Comparison of ENCODE assay signal across 9 cellular contexts in genomic region chr15:76341366-76342045, GRCh38. TPM values are rescaled to one million over a fixed set of nuclear protein-coding genes. Genes with fewer than 3 reads are reported as not detected.
DNase-seq lines count a peak whose midpoint lies in the region; ATAC-seq, FAIRE-seq and TF ChIP-seq lines count a peak whose summit lies in the region.
"Had no signal": no experiment of that assay in that cellular context is flagged by ENCODE, and none has a peak within 500 bp of the region (broad histone marks: within the 10 kb centered on the region; RNA-seq: fewer than 3 reads in every experiment).

No MANE protein-coding gene starts in this region.

- dilution Hi-C loops in mammary epithelial cell (cut with HindIII; ENCODE audit: low sequenced_read_pairs): no loop called here

- in situ Hi-C loops in mammary epithelial cell (cut with MboI; ENCODE audit: low sequenced_read_pairs in 2 of 2): no loop called here

- H3K4me2 ChIP-seq in mammary epithelial cell (ENCODE audit: insufficient read depth, low read depth, low read length): peak overlapping the region; percentile 57

- peaks cover 70% of the 10 kb centered on the region for H3K27me3 ChIP-seq in CD4-positive, alpha-beta memory T cell (ENCODE audit: insufficient read depth, low read length)
- H3K27me3 ChIP-seq in mammary epithelial cell (ENCODE audit: insufficient read depth, low read length): peaks cover 83% of the 10 kb centered on the region

- H3K9ac ChIP-seq in mammary epithelial cell (ENCODE audit: insufficient read depth, low read length): no peak overlapping the region

- FAIRE-seq in GM12892 (lab: Jason Lieb, UNC) (no peak), frontal cortex (lab: Jason Lieb, UNC) (no peak)

- no peak for TF ChIP-seq CTCF in mammary epithelial cell (conservative IDR thresholded peaks at IDR 0.05 in 1 of 2, IDR thresholded peaks at IDR 0.05 in 1 of 2; ENCODE audit: extremely low read depth in 1 of 2, insufficient read depth in 1 of 2, low read depth in 1 of 2, low read length in 2 of 2)
- no peak for TF ChIP-seq CTCF in nephron (IDR thresholded peaks at IDR 0.05; ENCODE audit: unreplicated experiment in 3 of 3)

- peaks cover 0 to 23% (median 5%) of the 10 kb centered on the region in 8 donors for H3K9me3 Mint-ChIP-seq in CD4-positive, alpha-beta memory T cell
- H3K9me3 Mint-ChIP-seq in nephron: peaks cover 2% of the 10 kb centered on the region

- H3K4me3 Mint-ChIP-seq in CD4-positive, alpha-beta memory T cell: peak overlapping the region; percentile 52 to 94 (median 82)
- peak overlapping the region; percentile 54 to 80 (median 57) for H3K4me3 Mint-ChIP-seq in nephron

- no peaks in the 10 kb centered on the region for H3K9me3 ChIP-seq in CD4-positive, alpha-beta memory T cell (ENCODE audit: control insufficient read depth in 1 of 2, low read length in 2 of 2)
- H3K9me3 ChIP-seq in mammary epithelial cell (replicated peaks; ENCODE audit: insufficient read depth, low read length): peaks cover 3% of the 10 kb centered on the region

- H3K27ac Mint-ChIP-seq in CD4-positive, alpha-beta memory T cell: peak overlapping the region in 2 of 7 donors; percentile 15 to 75
- H3K27ac Mint-ChIP-seq in nephron: no peak overlapping the region

- peaks cover 80% of the 10 kb centered on the region for H3K4me1 ChIP-seq in CD4-positive, alpha-beta memory T cell (ENCODE audit: insufficient read depth, low read length)
- peaks cover 30% of the 10 kb centered on the region for H3K4me1 ChIP-seq in mammary epithelial cell (ENCODE audit: insufficient read depth, low read length)

- intact Hi-C loops in CD4-positive, alpha-beta memory T cell (cut with micrococcal nuclease): no loop called here
- intact Hi-C loops in mammary epithelial cell (cut with micrococcal nuclease): no loop called here

- DNase-seq in CD4-positive, alpha-beta memory T cell: peak in 1 of 5 donors; percentile 28
- peak; percentile 27 for DNase-seq in HuH-7.5 (ENCODE audit: low spot score)
- no peak for DNase-seq in mammary epithelial cell
- no peak for DNase-seq in GM12892 (ENCODE audit: insufficient read length)
- no peak for DNase-seq in frontal cortex (ENCODE audit: low spot score in 2 of 2)
- DNase-seq: NCI-H2227 treated with DMSO at 0.1 percent for 48 hours had no signal

- ATAC-seq in HG03135 (IDR thresholded peaks at IDR 0.05; ENCODE audit: unreplicated experiment): no peak
- no peak for ATAC-seq in GM19324 (IDR thresholded peaks at IDR 0.05; ENCODE audit: low FRiP score, unreplicated experiment)

- H3K79me2 ChIP-seq in mammary epithelial cell (ENCODE audit: insufficient read depth, low read length): no peaks in the 10 kb centered on the region

- CTCF ChIA-PET in CD4-positive, alpha-beta memory T cell (lab: Charles Lee; ENCODE audit: partially characterized antibody): interaction anchor here (1.1 kb wide), 1 partner anchor 56 kb away, joined by 3 read pairs; no protein-coding TSS in a partner anchor
- CTCF ChIA-PET in mammary epithelial cell (lab: Charles Lee; ENCODE audit: low non-redundant PET): interaction anchor here (0.7 kb wide), 1 partner anchor 458 kb away, joined by 6 read pairs; no protein-coding TSS in a partner anchor

- no peak for TF ChIP-seq POLR2A in GM12892 (IDR thresholded peaks at IDR 0.05; ENCODE audit: low read depth, low read length)

- peak overlapping the region; percentile 36 for H2AFZ ChIP-seq in mammary epithelial cell (ENCODE audit: low read depth, low read length)

- peaks cover 66 to 67% of the 10 kb centered on the region in 2 donors for H3K27me3 Mint-ChIP-seq in CD4-positive, alpha-beta memory T cell
- H3K27me3 Mint-ChIP-seq in nephron (ENCODE audit: low read depth): peaks cover 92% of the 10 kb centered on the region

- 5% methylated on average over 13 of the region's 42 CpGs for WGBS in mammary epithelial cell (ENCODE audit: low coverage, missing lambda C conversion rate)

- H3K27ac ChIP-seq in CD4-positive, alpha-beta memory T cell (ENCODE audit: low read depth, low read length): no peak overlapping the region
- H3K27ac ChIP-seq in mammary epithelial cell (ENCODE audit: insufficient read depth, low read depth, low read length): no peak overlapping the region

- peak overlapping the region in 1 of 2 donors; percentile 56 for H3K4me3 ChIP-seq in CD4-positive, alpha-beta memory T cell (ENCODE audit: low read length in 2 of 2)
- H3K4me3 ChIP-seq in mammary epithelial cell (replicated peaks in 1 of 3; ENCODE audit: insufficient read depth in 1 of 3, low read depth in 2 of 3, low read length in 3 of 3): peak overlapping the region in 1 of 3 experiments; percentile 4

- H4K20me1 ChIP-seq in mammary epithelial cell (ENCODE audit: insufficient read depth, low read length): peaks cover 3% of the 10 kb centered on the region

- BruUV-seq in mammary epithelial cell (replicated peaks; lab: Mats Ljungman, UMichigan): no TSS peak

- peaks cover 2 to 5% of the 10 kb centered on the region in 2 donors for H3K36me3 Mint-ChIP-seq in CD4-positive, alpha-beta memory T cell
- no peaks in the 10 kb centered on the region for H3K36me3 Mint-ChIP-seq in nephron (ENCODE audit: low read depth)

- POLR2A ChIA-PET in CD4-positive, alpha-beta memory T cell (lab: Charles Lee; ENCODE audit: partially characterized antibody): no interaction called here

- peaks cover 39 to 70% (median 50%) of the 10 kb centered on the region in 4 donors for H3K4me1 Mint-ChIP-seq in CD4-positive, alpha-beta memory T cell
- H3K4me1 Mint-ChIP-seq in nephron: peaks cover 44% of the 10 kb centered on the region

- H3K36me3 ChIP-seq in CD4-positive, alpha-beta memory T cell (ENCODE audit: insufficient read depth, low read length): no peaks in the 10 kb centered on the region
- no peaks in the 10 kb centered on the region for H3K36me3 ChIP-seq in mammary epithelial cell (ENCODE audit: insufficient read depth, low read length)

RNA-seq across cellular contexts. Expression of gene ISL2, which starts 4.9 kb away (rescaled TPM):
- total RNA-seq in CD4-positive, alpha-beta memory T cell: not detected
- polyA plus RNA-seq in CD4-positive, alpha-beta memory T cell: not detected
- total RNA-seq in mammary epithelial cell (not detected), frontal cortex (not detected)
- polyA plus RNA-seq in mammary epithelial cell: 0.02 TPM
- not detected for polyA minus RNA-seq in mammary epithelial cell
- polyA plus RNA-seq in GM12892 (2012; ENCODE audit: missing spikeins): 0.42 TPM

RNA-seq across cellular contexts. Expression of gene ETFA, which starts 30.2 kb away (rescaled TPM):
- 10 to 100 TPM; 47.7 to 49.4 TPM for total RNA-seq in CD4-positive, alpha-beta memory T cell
- polyA plus RNA-seq in CD4-positive, alpha-beta memory T cell: 100 to 1,000 TPM; 104 to 106 TPM
- 100 to 1,000 TPM in 1 of 2 donors, 10 to 100 TPM in 1; 83.0 to 115 TPM for total RNA-seq in mammary epithelial cell
- polyA plus RNA-seq in mammary epithelial cell: 141 TPM
- polyA minus RNA-seq in mammary epithelial cell: 116 TPM
- 284 TPM for polyA plus RNA-seq in GM12892 (2012; ENCODE audit: missing spikeins)
- total RNA-seq in frontal cortex: 61.1 TPM
